In the genomic region with DNA sequence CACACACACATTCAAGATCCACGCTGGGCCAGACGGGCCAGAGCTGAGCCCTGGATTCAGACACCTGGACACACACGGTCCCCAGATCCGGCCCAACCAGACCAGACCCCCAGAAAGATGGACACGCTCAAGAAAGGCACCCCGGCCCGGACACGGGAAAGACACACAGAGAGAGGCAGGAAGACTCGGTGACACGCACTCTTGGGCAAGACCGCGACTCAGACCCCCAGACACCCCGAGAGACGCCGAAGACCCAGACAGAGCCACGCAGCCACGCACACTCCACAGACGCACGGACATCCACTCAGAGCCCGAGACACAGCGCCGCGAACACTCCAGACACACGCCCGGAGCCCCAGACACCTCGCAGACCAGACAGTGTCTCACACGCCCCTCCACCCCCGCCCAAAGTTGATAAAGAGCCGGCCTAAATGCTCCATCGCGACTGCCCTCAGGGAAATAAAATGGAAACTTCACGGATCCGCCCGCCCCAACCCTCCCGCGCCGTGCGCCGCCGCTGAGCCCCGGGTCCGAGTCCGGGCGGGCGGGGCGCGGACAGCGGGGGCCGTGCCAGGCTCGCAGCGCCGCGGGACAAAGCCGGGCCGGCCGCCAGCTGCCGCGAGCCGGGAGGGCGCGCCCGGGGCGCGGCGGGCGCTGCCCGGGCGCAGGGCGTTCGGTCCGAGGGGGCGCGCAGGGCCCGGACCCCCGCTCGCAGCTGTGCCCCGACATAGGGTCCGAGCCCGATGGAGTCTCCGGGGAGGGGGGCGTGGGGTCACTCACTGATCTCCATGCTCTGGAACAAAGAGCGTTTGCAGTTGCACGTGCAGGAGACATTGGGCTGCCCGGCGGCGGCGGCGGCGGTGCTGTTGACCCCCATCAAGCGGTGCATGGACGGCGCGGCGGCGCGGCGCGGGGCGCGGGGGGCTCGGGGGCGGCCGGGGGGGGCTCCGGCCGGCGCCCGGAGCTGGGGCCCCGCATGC, we compare ENCODE assay signal across 8 cellular contexts. TPM values are rescaled to one million over a fixed set of nuclear protein-coding genes. Genes with fewer than 3 reads are reported as not detected.
DNase-seq lines count a peak whose midpoint lies in the region; ATAC-seq, FAIRE-seq and TF ChIP-seq lines count a peak whose summit lies in the region.

No MANE protein-coding gene starts in this region.

- H3K36me3 ChIP-seq in SK-N-MC (ENCODE audit: insufficient read depth, low read length) (no peaks in the 10 kb centered on the region), HepG2 (replicated peaks in 1 of 2; ENCODE audit: control insufficient read depth in 1 of 2, insufficient read depth in 2 of 2, low read length in 2 of 2) (no peaks in the 10 kb centered on the region)

- peak; percentile 4 for ATAC-seq in GM19397 (IDR thresholded peaks at IDR 0.05; ENCODE audit: unreplicated experiment)
- no peak for ATAC-seq in HepG2
- ATAC-seq in left lobe of liver, result no peak

- TF ChIP-seq CTCF in MCF 10A (IDR thresholded peaks at IDR 0.05; ENCODE audit: unreplicated experiment) (no peak), HepG2 (CRISPR knock-in tag; IDR thresholded peaks at IDR 0.05) (no peak)

- peak overlapping the region; percentile 100 for H3K4me3 Mint-ChIP-seq in MCF 10A (ENCODE audit: unreplicated experiment)

- no peak for TF ChIP-seq POLR2A in HepG2 (IDR thresholded peaks at IDR 0.05; ENCODE audit: insufficient read depth in 1 of 2, low read depth in 2 of 2, low read length in 2 of 2)

- no peak for TF ChIP-seq RAD21 in HepG2 (CRISPR knock-in tag; IDR thresholded peaks at IDR 0.05)

- H3K9me3 ChIP-seq in SK-N-MC (ENCODE audit: low read depth, low read length), result no peaks in the 10 kb centered on the region
- H3K9me3 ChIP-seq in HepG2 (ENCODE audit: low read length), result no peaks in the 10 kb centered on the region

- no peak for FAIRE-seq in HepG2 (lab: Jason Lieb, UNC)

- in situ Hi-C loops in HepG2 (cut with HindIII; ENCODE audit: extremely low pct_ligation_motif_present, low pct_unique_long_range_greater_than_20kb), result no loop called here

- H3K9ac ChIP-seq in SK-N-MC (ENCODE audit: insufficient read length), result peak overlapping the region; percentile 55
- no peak overlapping the region for H3K9ac ChIP-seq in HepG2 (ENCODE audit: insufficient read depth, low read depth, low read length)

- CTCF ChIA-PET in MCF 10A (lab: Yijun Ruan, JAX) (interaction anchor here (0.6 to 2.9 kb wide), 7 partner anchors 10 to 394 kb away, joined by 3 to 21 read pairs (median 6); no protein-coding TSS in a partner anchor), HepG2 (lab: Yijun Ruan, JAX; ENCODE audit: low intra/inter-chr PET ratio, low total read pairs) (no interaction called here)

- H3K27ac ChIP-seq in SK-N-MC (no peak overlapping the region), HepG2 (ENCODE audit: extremely low read length, insufficient read depth, low read length) (no peak overlapping the region)

- H3K4me1 Mint-ChIP-seq in MCF 10A (ENCODE audit: insufficient read depth, unreplicated experiment), result peaks cover 41% of the 10 kb centered on the region

- peaks cover 4% of the 10 kb centered on the region; the same call in 1 of the 2 replicates for H4K20me1 ChIP-seq in HepG2 (ENCODE audit: insufficient read depth, low read length)

- H2AFZ ChIP-seq in HepG2 (ENCODE audit: low read length), result no peak overlapping the region

- H3K4me2 ChIP-seq in HepG2 (ENCODE audit: low read depth, low read length), result no peak overlapping the region

- peaks cover 23 to 88% of the 10 kb centered on the region in 2 experiments for H3K27me3 ChIP-seq in HepG2 (ENCODE audit: control insufficient read depth in 1 of 2, insufficient read depth in 2 of 2, low read length in 2 of 2)

- peak overlapping the region; percentile 80 for H3K4me3 ChIP-seq in SK-N-MC
- H3K4me3 ChIP-seq in HepG2 (replicated peaks in 1 of 3; ENCODE audit: insufficient read depth in 1 of 3, low read depth in 2 of 3, low read length in 3 of 3), result no peak overlapping the region

- no peaks in the 10 kb centered on the region for H3K36me3 Mint-ChIP-seq in MCF 10A (ENCODE audit: insufficient read depth, unreplicated experiment)

- H3K27me3 Mint-ChIP-seq in MCF 10A (ENCODE audit: insufficient read depth, unreplicated experiment), result no peaks in the 10 kb centered on the region

- WGBS in HepG2 (ENCODE audit: low lambda C conversion rate), result 17% methylated on average over 50 of the region's 108 CpGs

- POLR2A ChIA-PET in MCF 10A (lab: Yijun Ruan, JAX), result interaction anchor here (0.5 to 6.9 kb wide), 12 partner anchors 9 to 473 kb away, joined by 3 to 185 read pairs (median 4); no protein-coding TSS in a partner anchor
- POLR2A ChIA-PET in HepG2 (lab: Yijun Ruan, JAX), result no interaction called here

- no peaks in the 10 kb centered on the region for H3K9me3 Mint-ChIP-seq in MCF 10A (ENCODE audit: unreplicated experiment)

- TSS peak; percentile 62 for BruUV-seq in MCF 10A (replicated peaks; lab: Mats Ljungman, UMichigan)
- BruUV-seq in HepG2 (replicated peaks; lab: Mats Ljungman, UMichigan), result no TSS peak

- TF ChIP-seq EP300 in HepG2 (IDR thresholded peaks at IDR 0.05; ENCODE audit: low read depth in 2 of 2, low read length in 2 of 2) (no peak), HepG2 (CRISPR knock-in tag; IDR thresholded peaks at IDR 0.05; ENCODE audit: borderline replicate concordance) (no peak)

- H3K79me2 ChIP-seq in HepG2 (ENCODE audit: insufficient read depth, low read length), result no peaks in the 10 kb centered on the region

- H3K4me1 ChIP-seq in HepG2 (ENCODE audit: insufficient read depth, low read length), result no peaks in the 10 kb centered on the region

- DNase-seq in SK-N-MC (ENCODE audit: low read depth, low spot score) (no peak), MCF 10A (ENCODE audit: unreplicated experiment) (no peak), HepG2 (ENCODE audit: low spot score) (no peak), left lobe of liver (ENCODE audit: low spot score) (no peak), SKM-1 treated with dmso at 0.1 percent for 144 hours (lab: John Stamatoyannopoulos, UW; ENCODE audit: unreplicated experiment) (no peak), NCI-H2227 (lab: John Stamatoyannopoulos, UW; ENCODE audit: unreplicated experiment) (no peak)
- DNase-seq in stimulated activated naive CD4-positive, alpha-beta T cell treated with Interleukin-2 at 50 U/mL for 16 hours (lab: John Stamatoyannopoulos, UW), result peak; percentile 21

- intact Hi-C loops in MCF 10A (cut with micrococcal nuclease), result loop anchor here (1.0 kb wide), 1 partner anchor 87 kb away; no protein-coding TSS in a partner anchor
- intact Hi-C loops in HepG2 (cut with micrococcal nuclease; ENCODE audit: unreplicated experiment), result no loop called here

- H3K27ac Mint-ChIP-seq in MCF 10A (ENCODE audit: low read depth, unreplicated experiment), result peak overlapping the region; percentile 96

TF ChIP-seq in HepG2, 621 proteins besides CTCF, POLR2A, EP300 and RAD21:
- peak; percentile 98 for TF ChIP-seq EZH2 (conservative IDR thresholded peaks at IDR 0.05; ENCODE audit: low read depth, low read length)
- no peak for TF ChIP-seq RARA (CRISPR knock-in tag; IDR thresholded peaks at IDR 0.05)

RNA-seq across cellular contexts. Expression of a gene that starts 0.8 kb away (rescaled TPM):
- total RNA-seq in MCF 10A (2022), result 60.6 and 68.5 TPM in 2 replicates
- total RNA-seq in HepG2 (2016; rRNA removed; fragmentation: Illumina TruSeq; extraction: Trizol), result not detected in 2 replicates
- not detected in 2 replicates for total RNA-seq in HepG2 (2016; cell fraction: cytosol; rRNA removed; fragmentation: Illumina TruSeq; extraction: Trizol; ENCODE audit: low read depth)
- total RNA-seq in HepG2 (2016; cell fraction: insoluble cytoplasmic fraction; rRNA removed; fragmentation: Illumina TruSeq; extraction: Trizol), result not detected in 2 replicates
- total RNA-seq in HepG2 (2016; cell fraction: membrane; rRNA removed; fragmentation: Illumina TruSeq; extraction: Trizol), result 0.31 TPM in 1 of 2 replicates, not detected in the other
- not detected in 2 replicates for total RNA-seq in HepG2 (2016; cell fraction: nucleus; rRNA removed; fragmentation: Illumina TruSeq; extraction: Trizol)
- 0.08 TPM in 1 of 2 replicates, not detected in the other for polyA plus RNA-seq in HepG2 (2011; rRNA removed)
- 0.03 TPM in 1 of 2 replicates, not detected in the other for polyA plus RNA-seq in HepG2 (2011; cell fraction: cytosol; rRNA removed)
- 0.12 and 0.16 TPM in 2 replicates for polyA plus RNA-seq in HepG2 (2011; cell fraction: nucleus; rRNA removed)
- not detected in 2 replicates for polyA plus RNA-seq in HepG2 (2012)
- not detected in 2 replicates for polyA plus RNA-seq in HepG2 (2016; cell fraction: cytosol; fragmentation: Illumina TruSeq; extraction: Trizol; ENCODE audit: low read depth)
- not detected in 2 replicates for polyA plus RNA-seq in HepG2 (2016; cell fraction: insoluble cytoplasmic fraction; fragmentation: Illumina TruSeq; extraction: Trizol; ENCODE audit: low read depth)
- 0.15 TPM in 1 of 2 replicates, not detected in the other for polyA plus RNA-seq in HepG2 (2016; cell fraction: membrane; fragmentation: Illumina TruSeq; extraction: Trizol; ENCODE audit: low read depth)
- not detected in 2 replicates for polyA plus RNA-seq in HepG2 (2016; cell fraction: nucleus; fragmentation: Illumina TruSeq; extraction: Trizol; ENCODE audit: insufficient read depth, low read depth)
- 0.20 and 7.8 TPM in 2 replicates for polyA minus RNA-seq in HepG2 (2011; rRNA and poly(A)+ RNA removed; ENCODE audit: low replicate concordance)
- 0.53 TPM in 1 of 2 replicates, not detected in the other for polyA minus RNA-seq in HepG2 (2011; cell fraction: cytosol; rRNA and poly(A)+ RNA removed)
- 0.39 TPM in 1 of 2 replicates, not detected in the other for polyA minus RNA-seq in HepG2 (2011; cell fraction: nucleus; rRNA and poly(A)+ RNA removed)
- 5.2 TPM for total RNA-seq in left lobe of liver

Comparison
In these comparisons a context has a peak if more than half of its experiments do, and no peak if none do; other contexts are left out.
1. RNA of a gene that starts 0.8 kb away (total RNA-seq): 60.6 to 68.5 TPM in MCF 10A; 5.2 TPM in left lobe of liver (single experiment) and 0.31 TPM in HepG2; every median in the first group is over 10 times any median in the second.